In the genomic region with DNA sequence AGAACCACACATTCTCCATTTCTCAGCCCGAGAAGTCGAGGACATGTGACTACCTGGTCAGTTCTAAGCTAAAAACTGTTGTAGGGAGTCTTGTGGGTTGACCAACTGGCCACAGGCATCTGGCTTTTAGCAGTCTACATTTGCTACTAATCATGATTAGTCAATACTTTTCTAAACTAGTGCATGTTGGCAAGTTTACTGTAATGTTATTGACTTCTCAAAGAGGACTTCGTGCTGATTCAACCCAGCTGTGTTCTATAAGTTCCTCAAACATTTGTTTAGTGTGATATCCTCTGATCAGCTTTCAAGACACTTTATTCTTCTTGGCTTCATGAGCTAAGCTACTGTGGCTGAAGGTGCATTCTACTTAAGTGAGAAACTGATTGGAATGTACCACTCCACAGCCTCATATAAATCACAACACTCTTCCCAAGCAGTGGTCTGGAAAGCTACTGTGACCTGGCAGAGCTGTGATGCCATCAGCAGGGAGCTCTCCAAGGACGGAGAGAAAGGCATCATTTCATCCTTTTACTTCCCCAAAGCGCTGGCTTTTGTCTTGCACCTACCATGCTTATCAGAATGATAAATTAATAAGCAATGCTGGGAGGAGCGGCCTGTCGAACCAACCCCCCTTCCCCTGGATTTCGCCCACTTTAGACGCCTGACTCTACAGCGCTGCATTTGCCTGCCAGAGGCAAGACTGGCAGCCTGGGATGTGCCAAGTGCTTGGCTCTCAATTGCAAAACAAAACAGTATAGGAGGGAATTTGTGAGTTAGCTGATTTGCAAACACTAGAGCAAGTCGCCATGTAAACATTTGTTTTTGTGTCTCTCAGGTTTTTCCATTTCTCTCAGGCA, we compare ENCODE assay signal across 16 cellular contexts.
A peak's percentile ranks its signal among the peaks of the same experiment; 100 is the strongest.
DNase-seq lines count a peak whose midpoint lies in the region; ATAC-seq and TF ChIP-seq lines count a peak whose summit lies in the region.
"Had no signal": no experiment of that assay in that cellular context is flagged by ENCODE, and none has a peak within 500 bp of the region (broad histone marks: within the 10 kb centered on the region; RNA-seq: fewer than 3 reads in every experiment).

No MANE protein-coding gene starts in this region.

- H3K36me3 ChIP-seq in ACC112 (ENCODE audit: insufficient read depth, low read length) = 0 out of 2 replicates have a peak, but pooled peaks cover 4% of the 10 kb centered on the region
- peaks cover 0 to 13% of the 10 kb centered on the region in 2 donors for H3K36me3 ChIP-seq in psoas muscle (ENCODE audit: insufficient read depth in 1 of 2, low read depth in 1 of 2)

- no peak for ATAC-seq in psoas muscle
- no peak for ATAC-seq in GM21526 (IDR thresholded peaks at IDR 0.05; ENCODE audit: low FRiP score, unreplicated experiment)
- ATAC-seq in natural killer cell treated with Interleukin-12 subunit alpha and Interleukin-12 subunit beta and Interleukin-15 and Interleukin-18, amount 100 ng/mL, for 72 hours = no peak
- ATAC-seq: stimulated activated memory B cell treated with anti-CD40 and anti-IgM and Interleukin-4, amounts not matched to agents 10 μg/mL and 1 μg/mL and 100 μg/mL, for 72 hours had no signal

- H3K4me1 ChIP-seq in ACC112 (ENCODE audit: control insufficient read depth, insufficient read depth, low read length, unreplicated experiment) (peaks cover 22% of the 10 kb centered on the region), psoas muscle (no peaks in the 10 kb centered on the region)

- peaks cover 16% of the 10 kb centered on the region for H3K36me3 Mint-ChIP-seq in natural killer cell treated with Interleukin-12 subunit alpha and Interleukin-12 subunit beta and Interleukin-15 and Interleukin-18, amount 100 ng/mL, for 72 hours

- DNase-seq in H4 (ENCODE audit: low spot score) (peak; percentile 35), RWPE1 (ENCODE audit: low spot score) (no peak), fibroblast of the aortic adventitia (ENCODE audit: low read depth) (peak; percentile 76), psoas muscle (no peak), NCI-H1930 (lab: John Stamatoyannopoulos, UW) (no peak)
- no peak for DNase-seq in natural killer cell treated with Interleukin-12 subunit alpha and Interleukin-12 subunit beta and Interleukin-15 and Interleukin-18, amount 100 ng/mL, for 72 hours (ENCODE audit: low spot score)
- DNase-seq: foreskin melanocyte; NCI-H1417 treated with DMSO at 0.1 percent for 48 hours; NK-92 treated with Interleukin-12 subunit alpha and Interleukin-12 subunit beta, amount 100 ng/mL, for 24 hours; stimulated activated CD4-positive, alpha-beta T cell treated with anti-CD3 and anti-CD28 coated beads, Interleukin-4, amount 100 ng/mL, for 1 hour; WERI-Rb-1 had no signal

- CTCF ChIA-PET in RWPE1 (lab: Yijun Ruan, JAX) = interaction anchor here (0.6 kb wide), 1 partner anchor 1326 kb away, joined by 4 read pairs; no protein-coding TSS in a partner anchor

- WGBS in psoas muscle, 3 donors = 86 to 91% (median 90%) methylated on average over 11 of the region's 11 CpGs

- no peaks in the 10 kb centered on the region for H3K9me3 ChIP-seq in psoas muscle

- intact Hi-C loops in psoas muscle (cut with DNase I) = no loop called here

- POLR2A ChIA-PET in RWPE1 (lab: Yijun Ruan, JAX; ENCODE audit: low non-redundant PET) = no interaction called here

- no peak overlapping the region for H3K4me3 ChIP-seq in ACC112 (ENCODE audit: low read depth, low read length)
- H3K4me3 ChIP-seq in fibroblast of the aortic adventitia (ENCODE audit: low read depth, low read length) = no peak overlapping the region
- no peak overlapping the region for H3K4me3 ChIP-seq in psoas muscle
- H3K4me3 ChIP-seq: BLaER1 treated with 17β-estradiol and CSF1 and Interleukin-3, amounts not matched to agents 10 nM and 100 nM had no signal

- H2AFZ ChIP-seq in ACC112 (ENCODE audit: low read length, unreplicated experiment) = no peak overlapping the region

- no peak overlapping the region for H3K4me3 Mint-ChIP-seq in natural killer cell treated with Interleukin-12 subunit alpha and Interleukin-12 subunit beta and Interleukin-15 and Interleukin-18, amount 100 ng/mL, for 72 hours
- H3K4me3 Mint-ChIP-seq: activated naive CD8-positive, alpha-beta T cell; stimulated activated memory B cell treated with anti-CD40 and anti-IgM and Interleukin-4, amounts not matched to agents 10 μg/mL and 1 μg/mL and 100 μg/mL, for 72 hours had no signal

- peaks cover 5 to 6% of the 10 kb centered on the region in 2 donors for H3K27me3 Mint-ChIP-seq in natural killer cell treated with Interleukin-12 subunit alpha and Interleukin-12 subunit beta and Interleukin-15 and Interleukin-18, amount 100 ng/mL, for 72 hours
- H3K27me3 Mint-ChIP-seq: activated naive CD8-positive, alpha-beta T cell had no signal

- H3K79me2 ChIP-seq in ACC112 (ENCODE audit: control insufficient read depth, insufficient read depth, low read length, unreplicated experiment) = no peaks in the 10 kb centered on the region

- TF ChIP-seq CTCF in RWPE1 (conservative IDR thresholded peaks at IDR 0.05; ENCODE audit: low read depth) (no peak), fibroblast of the aortic adventitia (IDR thresholded peaks at IDR 0.05; ENCODE audit: insufficient read depth, low read length) (no peak), psoas muscle (IDR thresholded peaks at IDR 0.05) (no peak)

- no peak overlapping the region for H3K27ac Mint-ChIP-seq in natural killer cell treated with Interleukin-12 subunit alpha and Interleukin-12 subunit beta and Interleukin-15 and Interleukin-18, amount 100 ng/mL, for 72 hours
- H3K27ac Mint-ChIP-seq: activated naive CD8-positive, alpha-beta T cell; stimulated activated memory B cell treated with anti-CD40 and anti-IgM and Interleukin-4, amounts not matched to agents 10 μg/mL and 1 μg/mL and 100 μg/mL, for 72 hours had no signal

- no peaks in the 10 kb centered on the region for H3K27me3 ChIP-seq in ACC112 (ENCODE audit: insufficient read depth, low read length)
- H3K27me3 ChIP-seq in psoas muscle (ENCODE audit: insufficient read depth in 3 of 3, low read length in 2 of 3) = no peaks in the 10 kb centered on the region
- H3K27me3 ChIP-seq: BLaER1 treated with 17β-estradiol and CSF1 and Interleukin-3, amounts not matched to agents 10 nM and 100 nM had no signal

- H3K27ac ChIP-seq in ACC112 (ENCODE audit: low read depth, low read length) = peak overlapping the region; percentile 69
- peak overlapping the region; percentile 50 for H3K27ac ChIP-seq in RWPE1
- no peak overlapping the region for H3K27ac ChIP-seq in psoas muscle
- H3K27ac ChIP-seq: BLaER1 treated with 17β-estradiol and CSF1 and Interleukin-3, amounts not matched to agents 10 nM and 100 nM; WERI-Rb-1 had no signal

- peaks cover 0 to 10% of the 10 kb centered on the region in 2 donors for H3K4me1 Mint-ChIP-seq in natural killer cell treated with Interleukin-12 subunit alpha and Interleukin-12 subunit beta and Interleukin-15 and Interleukin-18, amount 100 ng/mL, for 72 hours (ENCODE audit: low read depth in 2 of 2)

- peaks cover 3% of the 10 kb centered on the region for H3K9me3 Mint-ChIP-seq in natural killer cell treated with Interleukin-12 subunit alpha and Interleukin-12 subunit beta and Interleukin-15 and Interleukin-18, amount 100 ng/mL, for 72 hours

Comparison
In these comparisons a context has a peak if more than half of its experiments do, and no peak if none do; other contexts are left out.
1. DNase-seq: peak in H4 (single experiment) and fibroblast of the aortic adventitia (single experiment); none in RWPE1 (single experiment), psoas muscle (0 of 2), NCI-H1930 (0 of 2) and natural killer cell treated with Interleukin-12 subunit alpha and Interleukin-12 subunit beta and Interleukin-15 and Interleukin-18, amount 100 ng/mL, for 72 hours (single experiment).